3 cellular contexts compared by ENCODE assay signal in the genomic region with DNA sequence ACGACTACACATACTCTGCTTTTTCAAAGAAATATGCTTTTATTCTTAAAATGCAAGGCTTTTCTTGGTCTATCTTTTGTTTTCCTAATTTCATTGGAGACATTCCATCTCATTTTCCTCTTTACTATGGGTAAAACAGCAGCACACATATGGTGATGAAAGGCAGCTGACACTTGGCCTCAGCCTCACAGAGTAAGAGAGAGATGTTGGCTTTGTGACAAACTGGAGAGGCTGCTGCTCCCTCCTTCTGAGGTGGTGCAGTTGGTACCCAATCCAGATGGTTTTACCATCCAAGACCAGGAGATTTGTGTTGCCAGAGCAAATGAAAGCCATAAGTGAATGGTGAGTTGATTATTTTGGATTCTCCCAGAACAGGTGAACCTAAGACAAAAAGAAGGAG.
TF ChIP-seq lines count a peak whose summit lies in the region.

No MANE protein-coding gene starts in this region.

TF ChIP-seq in SK-N-SH treated with all-trans-retinoic acid at 6 μM for 48 hours, 23 proteins besides CTCF, POLR2A, EP300 and RAD21:
- no peak for TF ChIP-seq SNAI2 (CRISPR knock-in tag; IDR thresholded peaks at IDR 0.05)
- TF ChIP-seq PPARA (CRISPR knock-in tag; IDR thresholded peaks at IDR 0.05; ENCODE audit: borderline replicate concordance), result no peak
- TF ChIP-seq ZC3H10 (CRISPR knock-in tag; IDR thresholded peaks at IDR 0.05), result no peak

TF ChIP-seq in SK-N-SH, 30 proteins besides CTCF, POLR2A, EP300 and RAD21:
- no peak for TF ChIP-seq RXRA (IDR thresholded peaks at IDR 0.05; ENCODE audit: borderline replicate concordance, low read depth)
- TF ChIP-seq NFIC (IDR thresholded peaks at IDR 0.05; ENCODE audit: borderline replicate concordance), result no peak
- no peak for TF ChIP-seq GATA2 (CRISPR knock-in tag; IDR thresholded peaks at IDR 0.05)

TF ChIP-seq in GM23338, 12 proteins besides CTCF, POLR2A, EP300 and RAD21:
- TF ChIP-seq JUNB (IDR thresholded peaks at IDR 0.05; ENCODE audit: unreplicated experiment) (no peak), STAT1 (IDR thresholded peaks at IDR 0.05; ENCODE audit: unreplicated experiment) (no peak), EZH2phosphoT487 (IDR thresholded peaks at IDR 0.05; ENCODE audit: unreplicated experiment) (no peak), NANOG (IDR thresholded peaks at IDR 0.05; ENCODE audit: borderline replicate concordance) (no peak), POLR2AphosphoS5 (IDR thresholded peaks at IDR 0.05; ENCODE audit: low read depth) (no peak), EZH2 (IDR thresholded peaks at IDR 0.05; ENCODE audit: low read depth, unreplicated experiment) (no peak), ZNF331 (CRISPR knock-in tag; IDR thresholded peaks at IDR 0.05; ENCODE audit: low read depth) (no peak), CREB1 (CRISPR knock-in tag; IDR thresholded peaks at IDR 0.05; ENCODE audit: low read depth) (no peak), ZNF114 (CRISPR knock-in tag; IDR thresholded peaks at IDR 0.05) (no peak)
- TF ChIP-seq, protein P1, sequence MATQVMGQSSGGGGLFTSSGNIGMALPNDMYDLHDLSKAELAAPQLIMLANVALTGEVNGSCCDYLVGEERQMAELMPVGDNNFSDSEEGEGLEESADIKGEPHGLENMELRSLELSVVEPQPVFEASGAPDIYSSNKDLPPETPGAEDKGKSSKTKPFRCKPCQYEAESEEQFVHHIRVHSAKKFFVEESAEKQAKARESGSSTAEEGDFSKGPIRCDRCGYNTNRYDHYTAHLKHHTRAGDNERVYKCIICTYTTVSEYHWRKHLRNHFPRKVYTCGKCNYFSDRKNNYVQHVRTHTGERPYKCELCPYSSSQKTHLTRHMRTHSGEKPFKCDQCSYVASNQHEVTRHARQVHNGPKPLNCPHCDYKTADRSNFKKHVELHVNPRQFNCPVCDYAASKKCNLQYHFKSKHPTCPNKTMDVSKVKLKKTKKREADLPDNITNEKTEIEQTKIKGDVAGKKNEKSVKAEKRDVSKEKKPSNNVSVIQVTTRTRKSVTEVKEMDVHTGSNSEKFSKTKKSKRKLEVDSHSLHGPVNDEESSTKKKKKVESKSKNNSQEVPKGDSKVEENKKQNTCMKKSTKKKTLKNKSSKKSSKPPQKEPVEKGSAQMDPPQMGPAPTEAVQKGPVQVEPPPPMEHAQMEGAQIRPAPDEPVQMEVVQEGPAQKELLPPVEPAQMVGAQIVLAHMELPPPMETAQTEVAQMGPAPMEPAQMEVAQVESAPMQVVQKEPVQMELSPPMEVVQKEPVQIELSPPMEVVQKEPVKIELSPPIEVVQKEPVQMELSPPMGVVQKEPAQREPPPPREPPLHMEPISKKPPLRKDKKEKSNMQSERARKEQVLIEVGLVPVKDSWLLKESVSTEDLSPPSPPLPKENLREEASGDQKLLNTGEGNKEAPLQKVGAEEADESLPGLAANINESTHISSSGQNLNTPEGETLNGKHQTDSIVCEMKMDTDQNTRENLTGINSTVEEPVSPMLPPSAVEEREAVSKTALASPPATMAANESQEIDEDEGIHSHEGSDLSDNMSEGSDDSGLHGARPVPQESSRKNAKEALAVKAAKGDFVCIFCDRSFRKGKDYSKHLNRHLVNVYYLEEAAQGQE (IDR thresholded peaks at IDR 0.05; ENCODE audit: unreplicated experiment), result no peak
- TF ChIP-seq, protein P2, sequence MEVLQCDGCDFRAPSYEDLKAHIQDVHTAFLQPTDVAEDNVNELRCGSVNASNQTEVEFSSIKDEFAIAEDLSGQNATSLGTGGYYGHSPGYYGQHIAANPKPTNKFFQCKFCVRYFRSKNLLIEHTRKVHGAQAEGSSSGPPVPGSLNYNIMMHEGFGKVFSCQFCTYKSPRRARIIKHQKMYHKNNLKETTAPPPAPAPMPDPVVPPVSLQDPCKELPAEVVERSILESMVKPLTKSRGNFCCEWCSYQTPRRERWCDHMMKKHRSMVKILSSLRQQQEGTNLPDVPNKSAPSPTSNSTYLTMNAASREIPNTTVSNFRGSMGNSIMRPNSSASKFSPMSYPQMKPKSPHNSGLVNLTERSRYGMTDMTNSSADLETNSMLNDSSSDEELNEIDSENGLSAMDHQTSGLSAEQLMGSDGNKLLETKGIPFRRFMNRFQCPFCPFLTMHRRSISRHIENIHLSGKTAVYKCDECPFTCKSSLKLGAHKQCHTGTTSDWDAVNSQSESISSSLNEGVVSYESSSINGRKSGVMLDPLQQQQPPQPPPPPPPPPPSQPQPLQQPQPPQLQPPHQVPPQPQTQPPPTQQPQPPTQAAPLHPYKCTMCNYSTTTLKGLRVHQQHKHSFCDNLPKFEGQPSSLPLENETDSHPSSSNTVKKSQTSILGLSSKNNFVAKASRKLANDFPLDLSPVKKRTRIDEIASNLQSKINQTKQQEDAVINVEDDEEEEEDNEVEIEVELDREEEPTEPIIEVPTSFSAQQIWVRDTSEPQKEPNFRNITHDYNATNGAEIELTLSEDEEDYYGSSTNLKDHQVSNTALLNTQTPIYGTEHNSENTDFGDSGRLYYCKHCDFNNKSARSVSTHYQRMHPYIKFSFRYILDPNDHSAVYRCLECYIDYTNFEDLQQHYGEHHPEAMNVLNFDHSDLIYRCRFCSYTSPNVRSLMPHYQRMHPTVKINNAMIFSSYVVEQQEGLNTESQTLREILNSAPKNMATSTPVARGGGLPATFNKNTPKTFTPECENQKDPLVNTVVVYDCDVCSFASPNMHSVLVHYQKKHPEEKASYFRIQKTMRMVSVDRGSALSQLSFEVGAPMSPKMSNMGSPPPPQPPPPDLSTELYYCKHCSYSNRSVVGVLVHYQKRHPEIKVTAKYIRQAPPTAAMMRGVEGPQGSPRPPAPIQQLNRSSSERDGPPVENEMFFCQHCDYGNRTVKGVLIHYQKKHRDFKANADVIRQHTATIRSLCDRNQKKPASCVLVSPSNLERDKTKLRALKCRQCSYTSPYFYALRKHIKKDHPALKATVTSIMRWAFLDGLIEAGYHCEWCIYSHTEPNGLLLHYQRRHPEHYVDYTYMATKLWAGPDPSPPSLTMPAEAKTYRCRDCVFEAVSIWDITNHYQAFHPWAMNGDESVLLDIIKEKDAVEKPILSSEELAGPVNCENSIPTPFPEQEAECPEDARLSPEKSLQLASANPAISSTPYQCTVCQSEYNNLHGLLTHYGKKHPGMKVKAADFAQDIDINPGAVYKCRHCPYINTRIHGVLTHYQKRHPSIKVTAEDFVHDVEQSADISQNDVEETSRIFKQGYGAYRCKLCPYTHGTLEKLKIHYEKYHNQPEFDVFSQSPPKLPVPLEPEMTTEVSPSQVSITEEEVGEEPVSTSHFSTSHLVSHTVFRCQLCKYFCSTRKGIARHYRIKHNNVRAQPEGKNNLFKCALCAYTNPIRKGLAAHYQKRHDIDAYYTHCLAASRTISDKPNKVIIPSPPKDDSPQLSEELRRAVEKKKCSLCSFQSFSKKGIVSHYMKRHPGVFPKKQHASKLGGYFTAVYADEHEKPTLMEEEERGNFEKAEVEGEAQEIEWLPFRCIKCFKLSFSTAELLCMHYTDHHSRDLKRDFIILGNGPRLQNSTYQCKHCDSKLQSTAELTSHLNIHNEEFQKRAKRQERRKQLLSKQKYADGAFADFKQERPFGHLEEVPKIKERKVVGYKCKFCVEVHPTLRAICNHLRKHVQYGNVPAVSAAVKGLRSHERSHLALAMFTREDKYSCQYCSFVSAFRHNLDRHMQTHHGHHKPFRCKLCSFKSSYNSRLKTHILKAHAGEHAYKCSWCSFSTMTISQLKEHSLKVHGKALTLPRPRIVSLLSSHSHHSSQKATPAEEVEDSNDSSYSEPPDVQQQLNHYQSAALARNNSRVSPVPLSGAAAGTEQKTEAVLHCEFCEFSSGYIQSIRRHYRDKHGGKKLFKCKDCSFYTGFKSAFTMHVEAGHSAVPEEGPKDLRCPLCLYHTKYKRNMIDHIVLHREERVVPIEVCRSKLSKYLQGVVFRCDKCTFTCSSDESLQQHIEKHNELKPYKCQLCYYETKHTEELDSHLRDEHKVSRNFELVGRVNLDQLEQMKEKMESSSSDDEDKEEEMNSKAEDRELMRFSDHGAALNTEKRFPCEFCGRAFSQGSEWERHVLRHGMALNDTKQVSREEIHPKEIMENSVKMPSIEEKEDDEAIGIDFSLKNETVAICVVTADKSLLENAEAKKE (CRISPR knock-in tag; IDR thresholded peaks at IDR 0.05), result no peak
- TF ChIP-seq, protein P3, sequence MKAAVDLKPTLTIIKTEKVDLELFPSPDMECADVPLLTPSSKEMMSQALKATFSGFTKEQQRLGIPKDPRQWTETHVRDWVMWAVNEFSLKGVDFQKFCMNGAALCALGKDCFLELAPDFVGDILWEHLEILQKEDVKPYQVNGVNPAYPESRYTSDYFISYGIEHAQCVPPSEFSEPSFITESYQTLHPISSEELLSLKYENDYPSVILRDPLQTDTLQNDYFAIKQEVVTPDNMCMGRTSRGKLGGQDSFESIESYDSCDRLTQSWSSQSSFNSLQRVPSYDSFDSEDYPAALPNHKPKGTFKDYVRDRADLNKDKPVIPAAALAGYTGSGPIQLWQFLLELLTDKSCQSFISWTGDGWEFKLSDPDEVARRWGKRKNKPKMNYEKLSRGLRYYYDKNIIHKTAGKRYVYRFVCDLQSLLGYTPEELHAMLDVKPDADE (IDR thresholded peaks at IDR 0.05), result no peak
